22 cellular contexts compared by ENCODE assay signal in genomic region chr22:26581026-26581425, GRCh38. TPM values are rescaled to one million over a fixed set of nuclear protein-coding genes. Genes with fewer than 3 reads are reported as not detected.
DNase-seq lines count a peak whose midpoint lies in the region; ATAC-seq, FAIRE-seq and TF ChIP-seq lines count a peak whose summit lies in the region.
"Had no signal": no experiment of that assay in that cellular context is flagged by ENCODE, and none has a peak within 500 bp of the region (broad histone marks: within the 10 kb centered on the region; RNA-seq: fewer than 3 reads in every experiment).

No MANE protein-coding gene starts in this region.

- no peaks in the 10 kb centered on the region for H3K27me3 ChIP-seq in CD8-positive, alpha-beta T cell (ENCODE audit: insufficient read depth, low read length)
- H3K27me3 ChIP-seq in HUES48 (ENCODE audit: control insufficient read depth, insufficient read depth, low read length): no peaks in the 10 kb centered on the region

- H3K4me1 Mint-ChIP-seq in CD8-positive, alpha-beta T cell (ENCODE audit: low read depth): peaks cover 76% of the 10 kb centered on the region
- peaks cover 35% of the 10 kb centered on the region for H3K4me1 Mint-ChIP-seq in activated T-helper 17 cell treated with anti-CD3 and anti-CD28 coated beads, Interleukin-2, amount 50 U/mL, for 72 hours
- H3K4me1 Mint-ChIP-seq in natural killer cell: peaks cover 78 to 79% of the 10 kb centered on the region in 2 donors
- peaks cover 68% of the 10 kb centered on the region for H3K4me1 Mint-ChIP-seq in chondrocyte (ENCODE audit: low read depth)

- peak overlapping the region; percentile 32 for H3K4me3 Mint-ChIP-seq in CD8-positive, alpha-beta T cell
- H3K4me3 Mint-ChIP-seq in activated T-helper 17 cell treated with anti-CD3 and anti-CD28 coated beads, Interleukin-2, amount 50 U/mL, for 72 hours: peak overlapping the region; percentile 63
- peak overlapping the region; percentile 79 for H3K4me3 Mint-ChIP-seq in natural killer cell
- H3K4me3 Mint-ChIP-seq in chondrocyte (ENCODE audit: unreplicated experiment): no peak overlapping the region
- H3K4me3 Mint-ChIP-seq: stimulated activated memory B cell treated with anti-CD40 and anti-IgM and Interleukin-4, amounts not matched to agents 10 μg/mL and 1 μg/mL and 100 μg/mL, for 72 hours; type B pancreatic cell had no signal

- peaks cover 50% of the 10 kb centered on the region for H3K36me3 Mint-ChIP-seq in CD8-positive, alpha-beta T cell
- H3K36me3 Mint-ChIP-seq in activated T-helper 17 cell treated with anti-CD3 and anti-CD28 coated beads, Interleukin-2, amount 50 U/mL, for 72 hours (ENCODE audit: low read depth): peaks cover 17% of the 10 kb centered on the region
- no peaks in the 10 kb centered on the region for H3K36me3 Mint-ChIP-seq in natural killer cell
- peaks cover 8% of the 10 kb centered on the region for H3K36me3 Mint-ChIP-seq in chondrocyte (ENCODE audit: low read depth)

- H3K4me3 ChIP-seq in CD8-positive, alpha-beta T cell (ENCODE audit: low read depth, low read length): peak overlapping the region; percentile 4
- H3K4me3 ChIP-seq in HUES48 (ENCODE audit: low read depth, low read length) (no peak overlapping the region), kidney (ENCODE audit: low read length in 2 of 2) (no peak overlapping the region)
- H3K4me3 ChIP-seq: smooth muscle cell had no signal

- intact Hi-C loops in CD8-positive, alpha-beta T cell (cut with DNase I, micrococcal nuclease): no loop called here
- intact Hi-C loops in natural killer cell (cut with micrococcal nuclease) (no loop called here), kidney (cut with DNase I) (no loop called here)

- H3K36me3 ChIP-seq in CD8-positive, alpha-beta T cell (ENCODE audit: insufficient read depth, low read length): peaks cover 14% of the 10 kb centered on the region
- H3K36me3 ChIP-seq in HUES48 (ENCODE audit: control insufficient read depth, insufficient read depth, low read length) (peaks cover 21% of the 10 kb centered on the region), kidney (ENCODE audit: control insufficient read depth in 1 of 2, insufficient read depth in 2 of 2, low read length in 2 of 2) (peaks cover 0 to 4% of the 10 kb centered on the region in 2 donors)

- no peaks in the 10 kb centered on the region for H3K27me3 Mint-ChIP-seq in CD8-positive, alpha-beta T cell (ENCODE audit: low read depth)
- no peaks in the 10 kb centered on the region for H3K27me3 Mint-ChIP-seq in activated T-helper 17 cell treated with anti-CD3 and anti-CD28 coated beads, Interleukin-2, amount 50 U/mL, for 72 hours
- no peaks in the 10 kb centered on the region for H3K27me3 Mint-ChIP-seq in natural killer cell (ENCODE audit: low read depth in 2 of 2)
- H3K27me3 Mint-ChIP-seq in chondrocyte (ENCODE audit: low read depth): no peaks in the 10 kb centered on the region
- H3K27me3 Mint-ChIP-seq: stimulated activated memory B cell treated with anti-CD40 and anti-IgM and Interleukin-4, amounts not matched to agents 10 μg/mL and 1 μg/mL and 100 μg/mL, for 72 hours; type B pancreatic cell had no signal

- H3K9me3 Mint-ChIP-seq in CD8-positive, alpha-beta T cell: no peaks in the 10 kb centered on the region
- H3K9me3 Mint-ChIP-seq in activated T-helper 17 cell treated with anti-CD3 and anti-CD28 coated beads, Interleukin-2, amount 50 U/mL, for 72 hours: no peaks in the 10 kb centered on the region
- H3K9me3 Mint-ChIP-seq in natural killer cell: no peaks in the 10 kb centered on the region
- H3K9me3 Mint-ChIP-seq in chondrocyte (ENCODE audit: low read depth): no peaks in the 10 kb centered on the region
- H3K9me3 Mint-ChIP-seq: stimulated activated memory B cell treated with anti-CD40 and anti-IgM and Interleukin-4, amounts not matched to agents 10 μg/mL and 1 μg/mL and 100 μg/mL, for 72 hours; type B pancreatic cell had no signal

- no peak for DNase-seq in CD8-positive, alpha-beta T cell
- no peak for DNase-seq in natural killer cell
- no peak for DNase-seq in kidney
- DNase-seq in chondrocyte (ENCODE audit: low spot score): no peak
- DNase-seq: activated CD8-positive, alpha-beta memory T cell treated with anti-CD3 and anti-CD28 coated beads, Interleukin-2, amount 50 U/mL, for 4 hours; C1 segment of cervical spinal cord; caudate nucleus; DMS53; HCEC 1CT; left cardiac atrium; NCI-H1105 had no signal

- peaks cover 68% of the 10 kb centered on the region for H3K4me1 ChIP-seq in CD8-positive, alpha-beta T cell (ENCODE audit: insufficient read depth, low read length)
- peaks cover 40% of the 10 kb centered on the region for H3K4me1 ChIP-seq in HUES48 (ENCODE audit: control insufficient read depth, insufficient read depth, low read length)
- H3K4me1 ChIP-seq in kidney (ENCODE audit: control insufficient read depth in 1 of 2, insufficient read depth in 1 of 2, low read depth in 1 of 2, low read length in 2 of 2): peaks cover 0 to 3% of the 10 kb centered on the region in 2 donors

- POLR2A ChIA-PET in CD8-positive, alpha-beta T cell (lab: Charles Lee): interaction anchor here (1.2 kb wide), 1 partner anchor 14 kb away, joined by 3 read pairs; no protein-coding TSS in a partner anchor

- CTCF ChIA-PET in CD8-positive, alpha-beta T cell (lab: Charles Lee): no interaction called here

- H3K27ac Mint-ChIP-seq in CD8-positive, alpha-beta T cell: peak overlapping the region; percentile 88
- H3K27ac Mint-ChIP-seq in activated T-helper 17 cell treated with anti-CD3 and anti-CD28 coated beads, Interleukin-2, amount 50 U/mL, for 72 hours: peak overlapping the region; percentile 81
- H3K27ac Mint-ChIP-seq in natural killer cell: peak overlapping the region; percentile 79 to 92
- H3K27ac Mint-ChIP-seq in chondrocyte (ENCODE audit: unreplicated experiment): no peak overlapping the region
- H3K27ac Mint-ChIP-seq: type B pancreatic cell had no signal

- H3K9ac ChIP-seq in HUES48 (ENCODE audit: low read depth, low read length) (no peak overlapping the region), kidney (ENCODE audit: low read length in 2 of 2) (no peak overlapping the region)

- no peak overlapping the region for H3K27ac ChIP-seq in CD8-positive, alpha-beta T cell (ENCODE audit: low read depth, low read length)
- H3K27ac ChIP-seq in HUES48 (ENCODE audit: low read depth, low read length) (peak overlapping the region; percentile 85), kidney (ENCODE audit: low read depth in 2 of 2, low read length in 2 of 2) (no peak overlapping the region)
- H3K27ac ChIP-seq: VCaP had no signal

- no peak for FAIRE-seq in kidney (lab: Jason Lieb, UNC)
- FAIRE-seq: GM18507, RCC 7860 had no signal

- ATAC-seq in CD8-positive, alpha-beta T cell: no peak
- ATAC-seq in activated T-helper 17 cell treated with anti-CD3 and anti-CD28 coated beads, Interleukin-2, amount 50 U/mL, for 72 hours (replicated peaks): no peak
- ATAC-seq in natural killer cell: no peak
- ATAC-seq in HG03095 (IDR thresholded peaks at IDR 0.05; ENCODE audit: unreplicated experiment): no peak
- ATAC-seq: left cardiac atrium; stimulated activated memory B cell treated with anti-CD40 and anti-IgM and Interleukin-4, amounts not matched to agents 10 μg/mL and 1 μg/mL and 100 μg/mL, for 72 hours had no signal

- H3K9me3 ChIP-seq in CD8-positive, alpha-beta T cell (ENCODE audit: low read length): no peaks in the 10 kb centered on the region
- H3K9me3 ChIP-seq in HUES48 (ENCODE audit: control insufficient read depth, insufficient read depth, low read length) (no peaks in the 10 kb centered on the region), kidney (ENCODE audit: control insufficient read depth in 1 of 2, low read length in 2 of 2) (no peaks in the 10 kb centered on the region)

- TF ChIP-seq CTCF in CD8-positive, alpha-beta T cell (IDR thresholded peaks at IDR 0.05): no peak
- no peak for TF ChIP-seq CTCF in natural killer cell (IDR thresholded peaks at IDR 0.05)
- TF ChIP-seq CTCF in kidney (IDR thresholded peaks at IDR 0.05; ENCODE audit: borderline replicate concordance, extremely low read depth, insufficient read depth): no peak
- no peak for TF ChIP-seq CTCF in chondrocyte (IDR thresholded peaks at IDR 0.05)

RNA-seq across cellular contexts. Expression of gene TPST2, which starts 8.9 kb away (rescaled TPM):
- total RNA-seq in CD8-positive, alpha-beta T cell: 10 to 100 TPM; 24.3 to 26.3 TPM
- total RNA-seq in activated T-helper 17 cell treated with anti-CD3 and anti-CD28 coated beads, Interleukin-2, amount 50 U/mL, for 72 hours: 10 to 100 TPM; 23.2 to 27.5 TPM
- total RNA-seq in natural killer cell (100 to 1,000 TPM; 145 to 206 (median 155) TPM), kidney (40.3 TPM), chondrocyte (75.8 to 80.3 TPM (median 77.1 TPM) in 3 replicates)
- polyA plus RNA-seq in kidney (ENCODE audit: insufficient read depth, low read depth, low replicate concordance): 48.7 TPM

RNA-seq across cellular contexts. Expression of gene CRYBB1, which starts 36.8 kb away (rescaled TPM):
- total RNA-seq in CD8-positive, alpha-beta T cell: not detected
- total RNA-seq in activated T-helper 17 cell treated with anti-CD3 and anti-CD28 coated beads, Interleukin-2, amount 50 U/mL, for 72 hours: not detected
- total RNA-seq in natural killer cell: not detected
- total RNA-seq in kidney: 1.7 TPM
- polyA plus RNA-seq in kidney (ENCODE audit: insufficient read depth, low read depth, low replicate concordance): 0.54 TPM
- not detected in 3 replicates for total RNA-seq in chondrocyte
- total RNA-seq: smooth muscle cell had no signal
- polyA plus RNA-seq: smooth muscle cell had no signal

RNA-seq across cellular contexts. Expression of gene CRYBA4, which starts 40.7 kb away (rescaled TPM):
- not detected for total RNA-seq in CD8-positive, alpha-beta T cell
- 1 to 10 TPM in 1 of 2 donors, not detected in 1; 1.2 TPM for total RNA-seq in activated T-helper 17 cell treated with anti-CD3 and anti-CD28 coated beads, Interleukin-2, amount 50 U/mL, for 72 hours
- under 1 TPM in 1 of 3 donors, not detected in 2; 0.59 TPM for total RNA-seq in natural killer cell
- 0.41 TPM for total RNA-seq in kidney
- polyA plus RNA-seq in kidney (ENCODE audit: insufficient read depth, low read depth, low replicate concordance): not detected
- total RNA-seq in chondrocyte: not detected in 3 replicates
- total RNA-seq: left cardiac atrium, mucosa of gallbladder had no signal
- polyA plus RNA-seq: adipose tissue had no signal
